Comparison of ENCODE assay signal across 10 cellular contexts in genomic region chr3:120763601-120764000, GRCh38. TPM values are rescaled to one million over a fixed set of nuclear protein-coding genes. Genes with fewer than 3 reads are reported as not detected.
A peak's percentile ranks its signal among the peaks of the same experiment; 100 is the strongest.
DNase-seq lines count a peak whose midpoint lies in the region; ATAC-seq, FAIRE-seq and TF ChIP-seq lines count a peak whose summit lies in the region.
"Had no signal": no experiment of that assay in that cellular context is flagged by ENCODE, and none has a peak within 500 bp of the region (broad histone marks: within the 10 kb centered on the region; RNA-seq: fewer than 3 reads in every experiment).

No MANE protein-coding gene starts in this region.

- ATAC-seq in GM19467 (IDR thresholded peaks at IDR 0.05; ENCODE audit: unreplicated experiment) (peak; percentile 80), HG02970 (IDR thresholded peaks at IDR 0.05; ENCODE audit: low FRiP score, unreplicated experiment) (peak; percentile 61)

- H2AFZ ChIP-seq in OCI-LY3 (ENCODE audit: low read depth, low read length): no peak overlapping the region

- no peaks in the 10 kb centered on the region for H3K27me3 ChIP-seq in OCI-LY3 (ENCODE audit: low read depth, low read length)
- no peaks in the 10 kb centered on the region for H3K27me3 ChIP-seq in Peyer's patch

- peaks cover 20% of the 10 kb centered on the region for H4K20me1 ChIP-seq in OCI-LY3 (ENCODE audit: insufficient read depth, low read length)

- TF ChIP-seq POLR2A in GM12891 (IDR thresholded peaks at IDR 0.05; ENCODE audit: low read depth, low read length): no peak
- no peak for TF ChIP-seq POLR2A in Peyer's patch (IDR thresholded peaks at IDR 0.05)

- TF ChIP-seq CTCF in OCI-LY3 (IDR thresholded peaks at IDR 0.05; ENCODE audit: low read depth, low read length) (no peak), Peyer's patch (IDR thresholded peaks at IDR 0.05) (no peak)

- DNase-seq in GM12891 (ENCODE audit: insufficient read length, low spot score) (no peak), hypothalamus (lab: John Stamatoyannopoulos, UW) (no peak), LoVo (ENCODE audit: low spot score) (no peak), HK-2 (ENCODE audit: unreplicated experiment) (no peak), Peyer's patch (no peak)
- DNase-seq: AML-193 had no signal

- H3K9ac ChIP-seq in OCI-LY3 (ENCODE audit: low read length): no peak overlapping the region

- no peaks in the 10 kb centered on the region for H3K9me3 ChIP-seq in OCI-LY3 (ENCODE audit: insufficient read depth, low read length)
- H3K9me3 ChIP-seq in Peyer's patch: no peaks in the 10 kb centered on the region

- peak; percentile 69 for FAIRE-seq in GM12891 (lab: Jason Lieb, UNC)
- FAIRE-seq: islet of Langerhans had no signal

- H3K36me3 ChIP-seq in OCI-LY3 (replicated peaks; ENCODE audit: low read depth, low read length): peaks cover 2% of the 10 kb centered on the region
- no peaks in the 10 kb centered on the region for H3K36me3 ChIP-seq in Peyer's patch

- H3K79me2 ChIP-seq in OCI-LY3 (ENCODE audit: low read length): peaks cover 51% of the 10 kb centered on the region

- H3K4me2 ChIP-seq in OCI-LY3 (ENCODE audit: low read length): peak overlapping the region; percentile 49

- H3K4me3 ChIP-seq in OCI-LY3 (ENCODE audit: low read length): no peak overlapping the region
- H3K4me3 ChIP-seq in Peyer's patch: no peak overlapping the region

- peaks cover 22% of the 10 kb centered on the region for H3K4me1 ChIP-seq in OCI-LY3 (ENCODE audit: low read length)
- no peaks in the 10 kb centered on the region for H3K4me1 ChIP-seq in Peyer's patch

- no peak overlapping the region for H3K27ac ChIP-seq in OCI-LY3 (ENCODE audit: low read length)
- H3K27ac ChIP-seq in Peyer's patch: no peak overlapping the region

TF ChIP-seq in GM12891, 5 proteins besides CTCF, POLR2A, EP300 and RAD21:
- TF ChIP-seq PAX5 (IDR thresholded peaks at IDR 0.05; ENCODE audit: insufficient read depth, low read length, severe bottlenecking) (no peak), SPI1 (IDR thresholded peaks at IDR 0.05; ENCODE audit: low read depth, low read length) (no peak), POLR2AphosphoS5 (IDR thresholded peaks at IDR 0.05; ENCODE audit: low read depth, low read length) (no peak), POU2F2 (IDR thresholded peaks at IDR 0.05; ENCODE audit: low read depth, low read length) (no peak), TAF1 (IDR thresholded peaks at IDR 0.05; ENCODE audit: low read depth, low read length) (no peak)

RNA-seq across cellular contexts. Expression of gene GTF2E1, which starts 21.1 kb away (rescaled TPM):
- 9.3 TPM for polyA plus RNA-seq in GM12891 (2012; ENCODE audit: low read depth, missing spikeins)
- 10 to 100 TPM in 2 of 4 donors, 1 to 10 TPM in 2; 5.4 to 32.2 (median 11.5) TPM for total RNA-seq in Peyer's patch

RNA-seq across cellular contexts. Expression of gene RABL3, which starts 21.3 kb away (rescaled TPM):
- polyA plus RNA-seq in GM12891 (2012; ENCODE audit: low read depth, missing spikeins): 17.2 TPM
- 10 to 100 TPM; 11.4 to 35.5 (median 14.9) TPM for total RNA-seq in Peyer's patch
